1 cellular context compared by ENCODE assay signal in genomic region chr2:237923507-237924163, GRCh38.
A peak's percentile ranks its signal among the peaks of the same experiment; 100 is the strongest.
TF ChIP-seq lines count a peak whose summit lies in the region.

No MANE protein-coding gene starts in this region.

TF ChIP-seq in HepG2, 621 proteins besides CTCF, POLR2A, EP300 and RAD21 (continued from another document and continues in another):
- TF ChIP-seq MAX (IDR thresholded peaks at IDR 0.05): peak; percentile 80
- peak; percentile 73; the same call in 1 of the 2 replicates for TF ChIP-seq GABPB1 (CRISPR knock-in tag; IDR thresholded peaks at IDR 0.05)
- TF ChIP-seq HNF4A (CRISPR knock-in tag; IDR thresholded peaks at IDR 0.05): peak; percentile 8; the same call in 1 of the 2 replicates
- no peak for TF ChIP-seq XBP1 (CRISPR knock-in tag; IDR thresholded peaks at IDR 0.05)
- TF ChIP-seq MYPOP (CRISPR knock-in tag; IDR thresholded peaks at IDR 0.05): no peak
- TF ChIP-seq HOXA3 (CRISPR knock-in tag; IDR thresholded peaks at IDR 0.05): peak; percentile 73
- TF ChIP-seq ETS1 (CRISPR knock-in tag; IDR thresholded peaks at IDR 0.05): no peak
- TF ChIP-seq GLMP (CRISPR knock-in tag; IDR thresholded peaks at IDR 0.05; ENCODE audit: borderline replicate concordance): no peak
- TF ChIP-seq CBX2 (IDR thresholded peaks at IDR 0.05; ENCODE audit: low read depth, low read length): no peak
- no peak; the same call in 1 of the 2 replicates for TF ChIP-seq CBX2 (CRISPR knock-in tag; IDR thresholded peaks at IDR 0.05; ENCODE audit: low read depth)
- TF ChIP-seq BCL3 (CRISPR knock-in tag; IDR thresholded peaks at IDR 0.05): no peak
- TF ChIP-seq MED8 (CRISPR knock-in tag; IDR thresholded peaks at IDR 0.05; ENCODE audit: insufficient replicate concordance): no peak
- TF ChIP-seq KLF13 (CRISPR knock-in tag; IDR thresholded peaks at IDR 0.05): no peak
- TF ChIP-seq ZNF674 (CRISPR knock-in tag; IDR thresholded peaks at IDR 0.05; ENCODE audit: low read depth): 0 out of 2 replicates have a peak, but pooled peaks have one; percentile 52
- TF ChIP-seq NR2C2 (CRISPR knock-in tag; IDR thresholded peaks at IDR 0.05; ENCODE audit: borderline replicate concordance): no peak
- no peak for TF ChIP-seq ZUFSP (CRISPR knock-in tag; IDR thresholded peaks at IDR 0.05; ENCODE audit: borderline replicate concordance)
- TF ChIP-seq TEAD3 (CRISPR knock-in tag; optimal IDR thresholded peaks at IDR 0.05; ENCODE audit: borderline replicate concordance): peak; percentile 6
- no peak for TF ChIP-seq E2F2 (CRISPR knock-in tag; IDR thresholded peaks at IDR 0.05; ENCODE audit: borderline replicate concordance)
- no peak for TF ChIP-seq NR3C1 (CRISPR knock-in tag; IDR thresholded peaks at IDR 0.05)
- TF ChIP-seq PHB2 (IDR thresholded peaks at IDR 0.05; ENCODE audit: partially characterized antibody): no peak
- TF ChIP-seq HDAC2 (CRISPR knock-in tag; IDR thresholded peaks at IDR 0.05): no peak
- no peak for TF ChIP-seq ATM (IDR thresholded peaks at IDR 0.05; ENCODE audit: borderline replicate concordance)
- no peak for TF ChIP-seq GMEB2 (CRISPR knock-in tag; IDR thresholded peaks at IDR 0.05; ENCODE audit: low read depth)
- TF ChIP-seq ZNF710 (CRISPR knock-in tag; IDR thresholded peaks at IDR 0.05; ENCODE audit: borderline replicate concordance): no peak
- TF ChIP-seq ZNF451 (CRISPR knock-in tag; IDR thresholded peaks at IDR 0.05): 0 out of 2 replicates have a peak, but pooled peaks have one; percentile 46
- TF ChIP-seq STAG1 (CRISPR knock-in tag; IDR thresholded peaks at IDR 0.05): peak; percentile 91
- TF ChIP-seq ZNF251 (CRISPR knock-in tag; IDR thresholded peaks at IDR 0.05): no peak
- no peak for TF ChIP-seq ATF1 (CRISPR knock-in tag; IDR thresholded peaks at IDR 0.05)
- TF ChIP-seq ZMYM4 (CRISPR knock-in tag; IDR thresholded peaks at IDR 0.05): peak; percentile 77
- TF ChIP-seq E2F1 (CRISPR knock-in tag; IDR thresholded peaks at IDR 0.05): no peak
- no peak for TF ChIP-seq ZBTB26 (CRISPR knock-in tag; IDR thresholded peaks at IDR 0.05; ENCODE audit: borderline replicate concordance)
- no peak for TF ChIP-seq JUND (CRISPR knock-in tag; IDR thresholded peaks at IDR 0.05)
- no peak for TF ChIP-seq CHCHD3 (CRISPR knock-in tag; IDR thresholded peaks at IDR 0.05)
- no peak for TF ChIP-seq STAT6 (CRISPR knock-in tag; IDR thresholded peaks at IDR 0.05; ENCODE audit: borderline replicate concordance)
- TF ChIP-seq CC2D1A (CRISPR knock-in tag; IDR thresholded peaks at IDR 0.05): no peak
- TF ChIP-seq DBP (CRISPR knock-in tag; IDR thresholded peaks at IDR 0.05; ENCODE audit: not compliant biosample characterization): no peak
- TF ChIP-seq ZNF549 (CRISPR knock-in tag; IDR thresholded peaks at IDR 0.05): no peak
- TF ChIP-seq SSRP1 (CRISPR knock-in tag; IDR thresholded peaks at IDR 0.05): no peak
- TF ChIP-seq ZFY (CRISPR knock-in tag; IDR thresholded peaks at IDR 0.05): no peak
- no peak for TF ChIP-seq ZNF468 (CRISPR knock-in tag; IDR thresholded peaks at IDR 0.05)
- TF ChIP-seq ZNF550 (CRISPR knock-in tag; IDR thresholded peaks at IDR 0.05; ENCODE audit: borderline replicate concordance): no peak
- TF ChIP-seq ZBTB42 (CRISPR knock-in tag; IDR thresholded peaks at IDR 0.05): no peak
- peak; percentile 63 for TF ChIP-seq SRSF1 (optimal IDR thresholded peaks at IDR 0.05; ENCODE audit: low read depth, low read length)
- no peak for TF ChIP-seq ZNF207 (IDR thresholded peaks at IDR 0.05; ENCODE audit: borderline replicate concordance)
- no peak for TF ChIP-seq GLI4 (CRISPR knock-in tag; IDR thresholded peaks at IDR 0.05; ENCODE audit: borderline replicate concordance)
- no peak for TF ChIP-seq ZNF564 (CRISPR knock-in tag; IDR thresholded peaks at IDR 0.05)
- TF ChIP-seq TOPORS (CRISPR knock-in tag; IDR thresholded peaks at IDR 0.05): no peak
- no peak for TF ChIP-seq ZNF572 (CRISPR knock-in tag; IDR thresholded peaks at IDR 0.05)
